19 cellular contexts compared by ENCODE assay signal in genomic region chr16:83002351-83003334, GRCh38.
A peak's percentile ranks its signal among the peaks of the same experiment; 100 is the strongest.
DNase-seq lines count a peak whose midpoint lies in the region; FAIRE-seq and TF ChIP-seq lines count a peak whose summit lies in the region.
"Had no signal": no experiment of that assay in that cellular context is flagged by ENCODE, and none has a peak within 500 bp of the region (broad histone marks: within the 10 kb centered on the region; RNA-seq: fewer than 3 reads in every experiment).

No MANE protein-coding gene starts in this region.

- BruUV-seq in MCF 10A (replicated peaks; lab: Mats Ljungman, UMichigan) (no TSS peak), endothelial cell of umbilical vein (replicated peaks; lab: Mats Ljungman, UMichigan) (TSS peak; percentile 25), A673 (replicated peaks; lab: Mats Ljungman, UMichigan) (no TSS peak)

- H4K20me1 ChIP-seq in endothelial cell of umbilical vein (replicated peaks; ENCODE audit: control insufficient read depth, extremely low read depth, insufficient read depth, low read length) = no peaks in the 10 kb centered on the region

- no peaks in the 10 kb centered on the region for H3K36me3 ChIP-seq in breast epithelium
- H3K36me3 ChIP-seq in endothelial cell of umbilical vein (ENCODE audit: control insufficient read depth in 2 of 2, extremely low read depth in 1 of 2, insufficient read depth in 2 of 2, low read length in 2 of 2) = no peaks in the 10 kb centered on the region
- H3K36me3 ChIP-seq in A673 (ENCODE audit: insufficient read depth, low read length, poor library complexity, severe bottlenecking) = no peaks in the 10 kb centered on the region
- H3K36me3 ChIP-seq: gastrocnemius medialis had no signal

- H2AFZ ChIP-seq in endothelial cell of umbilical vein (ENCODE audit: low read depth, low read length) = peak overlapping the region; percentile 2

- H3K9me3 ChIP-seq in breast epithelium (no peaks in the 10 kb centered on the region), endothelial cell of umbilical vein (replicated peaks; ENCODE audit: control insufficient read depth, insufficient read depth, low read length) (no peaks in the 10 kb centered on the region), A673 (ENCODE audit: low read depth, low read length, poor library complexity, severe bottlenecking) (no peaks in the 10 kb centered on the region)
- H3K9me3 ChIP-seq: A549, gastrocnemius medialis had no signal

- peak overlapping the region; percentile 57 for H3K9ac ChIP-seq in endothelial cell of umbilical vein (replicated peaks; ENCODE audit: extremely low read depth, insufficient read depth, low read length)

- peaks cover 7% of the 10 kb centered on the region for H3K4me1 Mint-ChIP-seq in MCF 10A (ENCODE audit: insufficient read depth, unreplicated experiment)
- H3K4me1 Mint-ChIP-seq: activated CD4-positive, alpha-beta T cell treated with anti-CD3 and anti-CD28 coated beads, Interleukin-2, amount 10 ng/mL, durations not matched to agents 7 days and 5 days; activated naive CD8-positive, alpha-beta T cell treated with anti-CD3 and anti-CD28 coated beads, Interleukin-2, amount 50 U/mL, for 24 hours; mesothelial cell of epicardium had no signal

- no peaks in the 10 kb centered on the region for H3K79me2 ChIP-seq in endothelial cell of umbilical vein (ENCODE audit: control insufficient read depth, insufficient read depth, low read length)

- H3K27me3 ChIP-seq in breast epithelium (no peaks in the 10 kb centered on the region), endothelial cell of umbilical vein (ENCODE audit: control insufficient read depth in 2 of 2, insufficient read depth in 2 of 2, low read length in 2 of 2) (no peaks in the 10 kb centered on the region), A673 (replicated peaks; ENCODE audit: insufficient read depth, low read depth, low read length, poor library complexity) (no peaks in the 10 kb centered on the region)
- H3K27me3 ChIP-seq: gastrocnemius medialis had no signal

- H3K36me3 Mint-ChIP-seq in MCF 10A (ENCODE audit: insufficient read depth, unreplicated experiment) = no peaks in the 10 kb centered on the region
- H3K36me3 Mint-ChIP-seq: mesothelial cell of epicardium had no signal

- CTCF ChIA-PET in MCF 10A (lab: Yijun Ruan, JAX) = no interaction called here
- CTCF ChIA-PET in endothelial cell of umbilical vein (lab: Charles Lee) = interaction anchor here (0.9 to 1.8 kb wide), 6 partner anchors 9 to 373 kb away, joined by 3 to 6 read pairs (median 4); no protein-coding TSS in a partner anchor
- CTCF ChIA-PET in A673 (lab: Charles Lee) = no interaction called here

- H3K27me3 Mint-ChIP-seq in MCF 10A (ENCODE audit: insufficient read depth, unreplicated experiment) = no peaks in the 10 kb centered on the region
- H3K27me3 Mint-ChIP-seq: activated CD4-positive, alpha-beta T cell treated with anti-CD3 and anti-CD28 coated beads, Interleukin-2, amount 10 ng/mL, durations not matched to agents 7 days and 5 days; activated naive CD8-positive, alpha-beta T cell treated with anti-CD3 and anti-CD28 coated beads, Interleukin-2, amount 50 U/mL, for 24 hours; stimulated activated naive CD8-positive, alpha-beta T cell treated with anti-CD3 and anti-CD28 coated beads, Interleukin-15, Interleukin-2, amounts not matched to agents 100 ng/mL and 50 ng/mL, for 24 hours had no signal

- no peak for TF ChIP-seq POLR2A in breast epithelium (IDR thresholded peaks at IDR 0.05)
- TF ChIP-seq POLR2A in endothelial cell of umbilical vein (IDR thresholded peaks at IDR 0.05; ENCODE audit: low read depth, low read length) = peak; percentile 49

- H3K27ac ChIP-seq in breast epithelium = no peak overlapping the region
- peak overlapping the region; percentile 73 for H3K27ac ChIP-seq in endothelial cell of umbilical vein (ENCODE audit: insufficient read depth, low read depth, low read length)
- no peak overlapping the region for H3K27ac ChIP-seq in A673 (ENCODE audit: low read depth, low read length, poor library complexity, severe bottlenecking)
- H3K27ac ChIP-seq: A549, gastrocnemius medialis had no signal

- H3K27ac Mint-ChIP-seq in MCF 10A (ENCODE audit: low read depth, unreplicated experiment) = no peak overlapping the region
- H3K27ac Mint-ChIP-seq: activated CD4-positive, alpha-beta T cell treated with anti-CD3 and anti-CD28 coated beads, Interleukin-2, amount 10 ng/mL, durations not matched to agents 7 days and 5 days; activated naive CD8-positive, alpha-beta T cell treated with anti-CD3 and anti-CD28 coated beads, Interleukin-2, amount 50 U/mL, for 24 hours; dendritic cell treated with granulocyte-macrophage colony-stimulating factor and Interleukin-4, amounts not matched to agents 40 ng/mL and 50 ng/mL, for 4 days; mesothelial cell of epicardium; stimulated activated naive CD8-positive, alpha-beta T cell treated with anti-CD3 and anti-CD28 coated beads, Interleukin-15, Interleukin-2, amounts not matched to agents 100 ng/mL and 50 ng/mL, for 24 hours had no signal

- peak; percentile 81 for FAIRE-seq in endothelial cell of umbilical vein (lab: Jason Lieb, UNC)
- FAIRE-seq: A549, D721Med had no signal

- H3K4me3 ChIP-seq in breast epithelium (no peak overlapping the region), endothelial cell of umbilical vein (replicated peaks in 1 of 3; ENCODE audit: insufficient read depth in 1 of 3, low read depth in 1 of 3, low read length in 3 of 3) (no peak overlapping the region), A673 (ENCODE audit: low read depth, low read length, poor library complexity, severe bottlenecking) (no peak overlapping the region)
- H3K4me3 ChIP-seq: A549, gastrocnemius medialis, smooth muscle cell had no signal

- H3K9me1 ChIP-seq in endothelial cell of umbilical vein (replicated peaks; ENCODE audit: control insufficient read depth, extremely low read depth, insufficient read depth, low read length) = no peaks in the 10 kb centered on the region

- dilution Hi-C loops in endothelial cell of umbilical vein (cut with MboI; ENCODE audit: extremely low pct_ligation_motif_present, low sequenced_read_pairs) = no loop called here

- peak overlapping the region; percentile 57 for H3K4me2 ChIP-seq in endothelial cell of umbilical vein (ENCODE audit: insufficient read depth, low read length)
- H3K4me2 ChIP-seq: A549, smooth muscle cell had no signal

- no peaks in the 10 kb centered on the region for H3K4me1 ChIP-seq in breast epithelium
- peaks cover 36% of the 10 kb centered on the region for H3K4me1 ChIP-seq in endothelial cell of umbilical vein (ENCODE audit: control insufficient read depth, extremely low read depth, insufficient read depth, low read length)
- H3K4me1 ChIP-seq in A673 (ENCODE audit: insufficient read depth, low read length, poor library complexity, severe bottlenecking) = no peaks in the 10 kb centered on the region
- H3K4me1 ChIP-seq: A549 had no signal

- no peaks in the 10 kb centered on the region for H3K9me3 Mint-ChIP-seq in MCF 10A (ENCODE audit: unreplicated experiment)

- intact Hi-C loops in MCF 10A (cut with micrococcal nuclease) (no loop called here), breast epithelium (cut with DNase I; ENCODE audit: low total_unique reads) (no loop called here), endothelial cell of umbilical vein (cut with micrococcal nuclease) (loop anchor here (1.0 to 2.0 kb wide), 5 partner anchors 65 to 364 kb away; no protein-coding TSS in a partner anchor), A673 (cut with micrococcal nuclease; ENCODE audit: unreplicated experiment) (no loop called here)

- no peak overlapping the region for H3K4me3 Mint-ChIP-seq in MCF 10A (ENCODE audit: unreplicated experiment)
- H3K4me3 Mint-ChIP-seq: activated CD4-positive, alpha-beta T cell treated with anti-CD3 and anti-CD28 coated beads, Interleukin-2, amount 10 ng/mL, durations not matched to agents 7 days and 5 days; activated naive CD8-positive, alpha-beta T cell treated with anti-CD3 and anti-CD28 coated beads, Interleukin-2, amount 50 U/mL, for 24 hours; dendritic cell treated with granulocyte-macrophage colony-stimulating factor and Interleukin-4, amounts not matched to agents 40 ng/mL and 50 ng/mL, for 4 days; mesothelial cell of epicardium; stimulated activated naive CD8-positive, alpha-beta T cell treated with anti-CD3 and anti-CD28 coated beads, Interleukin-15, Interleukin-2, amounts not matched to agents 100 ng/mL and 50 ng/mL, for 24 hours had no signal

- POLR2A ChIA-PET in MCF 10A (lab: Yijun Ruan, JAX) = no interaction called here
- POLR2A ChIA-PET in endothelial cell of umbilical vein (lab: Charles Lee) = interaction anchor here (0.6 to 0.7 kb wide), 3 partner anchors 34 to 246 kb away, joined by 3 to 5 read pairs (median 3); no protein-coding TSS in a partner anchor
- POLR2A ChIA-PET in A673 (lab: Charles Lee; ENCODE audit: low non-redundant PET) = no interaction called here

- DNase-seq in MCF 10A (ENCODE audit: unreplicated experiment) (peak; percentile 8), breast epithelium (ENCODE audit: low spot score in 2 of 2) (no peak), NCI-H460 (ENCODE audit: extremely low read depth, low read depth) (peak; percentile 16), endothelial cell of umbilical vein (ENCODE audit: low read depth, low spot score) (peak; percentile 88), pulmonary artery endothelial cell (ENCODE audit: low read depth, low spot score) (peak; percentile 66), A673 (ENCODE audit: low spot score) (no peak), D341Med (ENCODE audit: low spot score) (no peak), SK-N-DZ (ENCODE audit: low spot score) (no peak)
- DNase-seq: activated CD4-positive, alpha-beta T cell treated with anti-CD3 and anti-CD28 coated beads, Interleukin-2, amount 10 ng/mL, durations not matched to agents 7 days and 5 days; activated naive CD8-positive, alpha-beta T cell treated with anti-CD3 and anti-CD28 coated beads, Interleukin-2, amount 50 U/mL, for 24 hours; activated T-cell treated with anti-CD3 and anti-CD28 coated beads, Interleukin-2, amount 50 U/mL, for 48 hours; gastrocnemius medialis; NCI-H1930 had no signal

- no peak for TF ChIP-seq CTCF in MCF 10A (IDR thresholded peaks at IDR 0.05; ENCODE audit: unreplicated experiment)
- TF ChIP-seq CTCF in breast epithelium (IDR thresholded peaks at IDR 0.05) = no peak
- no peak for TF ChIP-seq CTCF in endothelial cell of umbilical vein (IDR thresholded peaks at IDR 0.05; ENCODE audit: extremely low read depth in 1 of 2, insufficient read depth in 1 of 2, low read depth in 1 of 2, low read length in 2 of 2)
- TF ChIP-seq CTCF in A673 (conservative IDR thresholded peaks at IDR 0.05; ENCODE audit: low read depth, low read length) = no peak

TF ChIP-seq in endothelial cell of umbilical vein, 7 proteins besides CTCF, POLR2A, EP300 and RAD21 (continues in another document):
- TF ChIP-seq GATA2 (IDR thresholded peaks at IDR 0.05; ENCODE audit: insufficient read depth, insufficient read length, low read depth, low read length) (peak; percentile 45), JUN (IDR thresholded peaks at IDR 0.05; ENCODE audit: borderline replicate concordance, insufficient read depth, insufficient read length, low read depth) (peak; percentile 56), FOS (IDR thresholded peaks at IDR 0.05; ENCODE audit: borderline replicate concordance, insufficient read depth, low read length) (peak; percentile 34), MAX (IDR thresholded peaks at IDR 0.05; ENCODE audit: insufficient read depth, insufficient read length) (no peak)

Comparison
In these comparisons a context has a peak if more than half of its experiments do, and no peak if none do; other contexts are left out.
1. DNase-seq: peak in MCF 10A (single experiment), NCI-H460 (single experiment), endothelial cell of umbilical vein (single experiment) and pulmonary artery endothelial cell (single experiment); none in breast epithelium (0 of 2), A673 (single experiment), D341Med (single experiment) and SK-N-DZ (single experiment).